13 cellular contexts compared by ENCODE assay signal in the genomic region with DNA sequence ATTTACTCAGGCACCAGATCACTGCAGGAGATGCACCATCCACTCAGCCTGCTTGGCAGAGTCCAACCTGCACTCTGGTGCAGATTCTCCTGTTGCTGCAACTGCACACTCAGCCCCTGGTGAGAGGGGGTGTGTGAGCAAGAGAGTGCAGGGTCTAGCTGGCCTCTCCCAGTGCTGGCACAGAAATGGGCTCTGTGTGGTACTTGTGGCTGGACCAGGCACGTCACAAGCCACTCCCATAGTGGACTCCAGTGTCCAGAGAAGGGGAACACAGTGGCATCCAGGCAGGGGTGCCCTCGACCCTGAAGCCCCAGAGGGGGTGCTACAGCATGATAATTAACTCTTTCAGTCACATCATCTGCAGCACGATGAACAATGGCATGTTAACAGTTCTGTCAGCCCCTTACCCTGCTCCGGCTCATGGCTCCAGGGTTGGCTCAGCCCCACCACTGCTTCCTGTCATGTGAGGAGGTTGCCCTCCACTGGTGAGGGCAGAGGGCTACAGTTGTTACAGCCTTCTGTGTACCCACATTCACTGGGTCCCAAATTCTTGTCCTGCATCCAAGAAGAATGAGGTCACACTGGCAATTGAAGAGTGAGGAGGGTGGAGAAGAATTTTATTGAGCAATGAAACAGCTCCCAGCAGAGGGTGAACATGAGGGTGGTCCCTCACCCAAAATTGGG.
DNase-seq lines count a peak whose midpoint lies in the region; ATAC-seq, FAIRE-seq and TF ChIP-seq lines count a peak whose summit lies in the region.
"Had no signal": no experiment of that assay in that cellular context is flagged by ENCODE, and none has a peak within 500 bp of the region (broad histone marks: within the 10 kb centered on the region; RNA-seq: fewer than 3 reads in every experiment).

No MANE protein-coding gene starts in this region.

- no peak overlapping the region for H3K4me3 ChIP-seq in OCI-LY7 (ENCODE audit: low read depth, low read length, poor library complexity, severe bottlenecking)
- H3K4me3 ChIP-seq in fibroblast of mammary gland (ENCODE audit: control insufficient read depth, low read depth, low read length), result no peak overlapping the region
- H3K4me3 ChIP-seq: heart left ventricle, thoracic aorta had no signal

- H3K36me3 ChIP-seq in OCI-LY7 (ENCODE audit: insufficient read depth, low read length), result no peaks in the 10 kb centered on the region
- H3K36me3 ChIP-seq: heart left ventricle, thoracic aorta had no signal

- H3K4me2 ChIP-seq in OCI-LY7 (ENCODE audit: low read length), result no peak overlapping the region

- no peaks in the 10 kb centered on the region for H3K79me2 ChIP-seq in OCI-LY7 (ENCODE audit: insufficient read depth, low read depth, low read length)

- intact Hi-C loops in OCI-LY7 (cut with micrococcal nuclease; ENCODE audit: unreplicated experiment), result no loop called here

- no peaks in the 10 kb centered on the region for H4K20me1 ChIP-seq in OCI-LY7 (ENCODE audit: insufficient read depth, low read length)

- H2AFZ ChIP-seq in OCI-LY7 (ENCODE audit: low read length), result no peak overlapping the region

- peaks cover 22% of the 10 kb centered on the region for H3K4me1 ChIP-seq in OCI-LY7 (ENCODE audit: insufficient read depth, low read length, poor library complexity, severe bottlenecking)
- H3K4me1 ChIP-seq: heart left ventricle had no signal

- H3K9me2 ChIP-seq in OCI-LY7 (ENCODE audit: insufficient read depth, low read length), result no peaks in the 10 kb centered on the region

- POLR2A ChIA-PET in OCI-LY7 (lab: Charles Lee), result no interaction called here

- peak; percentile 60 for ATAC-seq in stimulated activated naive CD8-positive, alpha-beta T cell treated with anti-CD3 and anti-CD28 coated beads, Interleukin-15, amount 100 ng/mL, for 72 hours
- no peak for ATAC-seq in stimulated activated naive CD8-positive, alpha-beta T cell treated with anti-CD3 and anti-CD28 coated beads, Interleukin-15, Interleukin-2, amounts not matched to agents 100 U/mL and 50 U/mL, for 24 hours
- ATAC-seq in GM19455 (IDR thresholded peaks at IDR 0.05; ENCODE audit: unreplicated experiment) (no peak), HG02642 (IDR thresholded peaks at IDR 0.05; ENCODE audit: poor library complexity, unreplicated experiment) (no peak)
- ATAC-seq: heart left ventricle had no signal

- H3K9me3 Mint-ChIP-seq in stimulated activated naive CD8-positive, alpha-beta T cell treated with anti-CD3 and anti-CD28 coated beads, Interleukin-15, amount 100 ng/mL, for 72 hours, result no peaks in the 10 kb centered on the region
- H3K9me3 Mint-ChIP-seq: activated naive CD4-positive, alpha-beta T cell treated with anti-CD3 and anti-CD28 coated beads, Interleukin-2, amount 50 U/mL, for 24 hours had no signal

- H3K27ac ChIP-seq in OCI-LY7 (ENCODE audit: low read depth, low read length, poor library complexity, severe bottlenecking), result no peak overlapping the region
- H3K27ac ChIP-seq: heart left ventricle, thoracic aorta had no signal

- no peaks in the 10 kb centered on the region for H3K9me3 ChIP-seq in OCI-LY7 (ENCODE audit: low read length)
- H3K9me3 ChIP-seq: heart left ventricle, thoracic aorta had no signal

- H3K27ac Mint-ChIP-seq in stimulated activated naive CD8-positive, alpha-beta T cell treated with anti-CD3 and anti-CD28 coated beads, Interleukin-15, amount 100 ng/mL, for 72 hours, result peak overlapping the region in 1 of 2 donors; percentile 14
- H3K27ac Mint-ChIP-seq: activated naive CD4-positive, alpha-beta T cell treated with anti-CD3 and anti-CD28 coated beads, Interleukin-2, amount 50 U/mL, for 24 hours had no signal

- no peaks in the 10 kb centered on the region for H3K4me1 Mint-ChIP-seq in stimulated activated naive CD8-positive, alpha-beta T cell treated with anti-CD3 and anti-CD28 coated beads, Interleukin-15, amount 100 ng/mL, for 72 hours
- H3K4me1 Mint-ChIP-seq: activated naive CD4-positive, alpha-beta T cell treated with anti-CD3 and anti-CD28 coated beads, Interleukin-2, amount 50 U/mL, for 24 hours had no signal

- no TSS peak for BruUV-seq in OCI-LY7 (replicated peaks; lab: Mats Ljungman, UMichigan)

- H3K27me3 Mint-ChIP-seq in stimulated activated naive CD8-positive, alpha-beta T cell treated with anti-CD3 and anti-CD28 coated beads, Interleukin-15, amount 100 ng/mL, for 72 hours, result peaks cover 9% of the 10 kb centered on the region

- DNase-seq in stimulated activated naive CD8-positive, alpha-beta T cell treated with anti-CD3 and anti-CD28 coated beads, Interleukin-15, amount 100 ng/mL, for 72 hours, result no peak
- DNase-seq in stimulated activated naive CD8-positive, alpha-beta T cell treated with anti-CD3 and anti-CD28 coated beads, Interleukin-15, Interleukin-2, amounts not matched to agents 100 U/mL and 50 U/mL, for 24 hours, result no peak
- DNase-seq in OCI-LY7 (ENCODE audit: low spot score) (no peak), fibroblast of mammary gland (ENCODE audit: low read depth) (peak; percentile 37), urothelium cell line (ENCODE audit: low spot score) (peak; percentile 36)
- no peak for DNase-seq in NK-92 treated with Interleukin-12 subunit alpha and Interleukin-12 subunit beta, amount 100 ng/mL, for 24 hours (lab: John Stamatoyannopoulos, UW)
- DNase-seq: heart left ventricle, MV-4-11, NCI-H748 treated with DMSO at 0.1 percent for 48 hours had no signal

- TF ChIP-seq CTCF in OCI-LY7 (conservative IDR thresholded peaks at IDR 0.05; ENCODE audit: low read length) (peak; percentile 29; the same call in 1 of the 2 replicates), fibroblast of mammary gland (conservative IDR thresholded peaks at IDR 0.05; ENCODE audit: control insufficient read depth, insufficient read depth, low read depth, low read length) (peak; percentile 17)

- CTCF ChIA-PET in OCI-LY7 (lab: Charles Lee; ENCODE audit: unreplicated experiment), result no interaction called here

- FAIRE-seq in urothelium cell line (lab: Jason Lieb, UNC), result peak; percentile 42

- H3K4me3 Mint-ChIP-seq in stimulated activated naive CD8-positive, alpha-beta T cell treated with anti-CD3 and anti-CD28 coated beads, Interleukin-15, amount 100 ng/mL, for 72 hours, result no peak overlapping the region
- H3K4me3 Mint-ChIP-seq: activated naive CD4-positive, alpha-beta T cell treated with anti-CD3 and anti-CD28 coated beads, Interleukin-2, amount 50 U/mL, for 24 hours had no signal

Comparison
In these comparisons a context has a peak if more than half of its experiments do, and no peak if none do; other contexts are left out.
1. DNase-seq: peak in fibroblast of mammary gland (single experiment) and urothelium cell line (single experiment); none in stimulated activated naive CD8-positive, alpha-beta T cell treated with anti-CD3 and anti-CD28 coated beads, Interleukin-15, amount 100 ng/mL, for 72 hours (0 of 2), stimulated activated naive CD8-positive, alpha-beta T cell treated with anti-CD3 and anti-CD28 coated beads, Interleukin-15, Interleukin-2, amounts not matched to agents 100 U/mL and 50 U/mL, for 24 hours (single experiment), OCI-LY7 (single experiment) and NK-92 treated with Interleukin-12 subunit alpha and Interleukin-12 subunit beta, amount 100 ng/mL, for 24 hours (single experiment).